ENCODE assay signal across 10 cellular contexts in the genomic region with DNA sequence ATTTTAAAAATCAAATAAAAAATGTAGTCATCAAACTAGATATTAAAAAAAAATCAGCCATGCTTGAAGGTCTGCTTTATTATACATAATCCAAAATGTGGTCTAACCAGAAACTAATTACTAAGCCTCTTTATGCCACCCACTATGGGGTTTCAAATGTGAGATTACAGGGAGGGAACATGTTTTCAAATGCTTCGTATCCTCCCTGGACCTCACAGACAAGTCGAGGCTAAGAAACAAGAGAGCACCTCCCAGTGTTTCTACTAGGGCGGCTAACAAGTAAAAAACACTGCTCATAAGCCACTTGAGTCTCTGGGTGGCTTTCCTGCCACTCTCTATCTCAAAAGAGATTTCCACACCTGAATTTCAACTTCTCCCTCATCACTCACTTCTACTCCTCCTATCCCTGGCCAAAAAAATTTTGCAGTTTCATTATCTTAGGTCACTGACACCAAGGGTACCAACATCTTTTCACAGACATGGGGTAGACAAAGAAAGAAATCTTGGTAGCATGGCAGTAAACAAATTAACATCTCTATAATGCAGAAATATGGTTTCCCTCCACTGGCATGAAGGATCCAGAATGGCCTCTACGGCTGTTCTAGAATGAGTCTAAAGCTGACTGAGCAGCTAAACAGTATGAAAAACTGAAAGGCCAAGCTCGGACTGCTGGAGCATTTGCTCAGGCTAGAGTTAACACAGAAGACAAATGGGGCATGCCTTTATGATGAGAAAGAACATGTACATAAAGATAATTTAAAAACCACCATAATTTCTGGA. TPM values are rescaled to one million over a fixed set of nuclear protein-coding genes. Genes with fewer than 3 reads are reported as not detected.
DNase-seq lines count a peak whose midpoint lies in the region; ATAC-seq, FAIRE-seq and TF ChIP-seq lines count a peak whose summit lies in the region.
"Had no signal": no experiment of that assay in that cellular context is flagged by ENCODE, and none has a peak within 500 bp of the region (broad histone marks: within the 10 kb centered on the region; RNA-seq: fewer than 3 reads in every experiment).

No MANE protein-coding gene starts in this region.

- in situ Hi-C loops in transverse colon (cut with MboI; ENCODE audit: low pct_ligation_motif_present in 1 of 4, low pct_unique_long_range_greater_than_20kb in 1 of 4, low sequenced_read_pairs in 3 of 4) = no loop called here

- DNase-seq in activated naive CD4-positive, alpha-beta T cell treated with anti-CD3 and anti-CD28 coated beads, Interleukin-2, amount 10 ng/mL, durations not matched to agents 7 days and 5 days = no peak
- DNase-seq in chondrocyte (ENCODE audit: low spot score) = no peak
- DNase-seq in transverse colon = no peak
- DNase-seq in RWPE1 (ENCODE audit: low spot score) = no peak
- no peak for DNase-seq in D721Med (ENCODE audit: insufficient read length, low spot score)
- DNase-seq: NCI-H526 treated with DMSO at 0.1 percent for 48 hours had no signal

- H3K27ac ChIP-seq in mesodermal cell (ENCODE audit: low read depth, low read length, severe bottlenecking) = peak overlapping the region; percentile 25
- peak overlapping the region; percentile 63 to 85 (median 80) for H3K27ac ChIP-seq in transverse colon
- H3K27ac ChIP-seq in RWPE1 = no peak overlapping the region
- H3K27ac ChIP-seq: BLaER1 had no signal

- ATAC-seq in GM21447 (IDR thresholded peaks at IDR 0.05; ENCODE audit: unreplicated experiment) = no peak

- H3K4me3 ChIP-seq in mesodermal cell (ENCODE audit: extremely low read depth, insufficient read depth, low read length, poor library complexity, severe bottlenecking) = no peak overlapping the region
- peak overlapping the region in 1 of 4 donors; percentile 5 for H3K4me3 ChIP-seq in transverse colon
- H3K4me3 ChIP-seq: BLaER1 had no signal

- no peak overlapping the region for H3K4me3 Mint-ChIP-seq in activated naive CD4-positive, alpha-beta T cell treated with anti-CD3 and anti-CD28 coated beads, Interleukin-2, amount 50 U/mL, for 24 hours
- no peak overlapping the region for H3K4me3 Mint-ChIP-seq in activated naive CD4-positive, alpha-beta T cell treated with anti-CD3 and anti-CD28 coated beads, Interleukin-2, amount 10 ng/mL, durations not matched to agents 7 days and 5 days
- no peak overlapping the region for H3K4me3 Mint-ChIP-seq in chondrocyte (ENCODE audit: unreplicated experiment)

- H3K36me3 ChIP-seq in mesodermal cell (ENCODE audit: control insufficient read depth, insufficient read depth, low read length) (peaks cover 55% of the 10 kb centered on the region), transverse colon (no peaks in the 10 kb centered on the region)

- CTCF ChIA-PET in activated naive CD4-positive, alpha-beta T cell treated with anti-CD3 and anti-CD28 coated beads, Interleukin-2, amount 10 ng/mL, durations not matched to agents 7 days and 5 days (lab: Charles Lee) = interaction anchor here (1.4 kb wide), 1 partner anchor 14 kb away, joined by 3 read pairs; no protein-coding TSS in a partner anchor
- CTCF ChIA-PET in RWPE1 (lab: Yijun Ruan, JAX) = interaction anchor here (0.7 kb wide), 1 partner anchor 125 kb away, joined by 3 read pairs; no protein-coding TSS in a partner anchor

- H3K4me1 Mint-ChIP-seq in activated naive CD4-positive, alpha-beta T cell treated with anti-CD3 and anti-CD28 coated beads, Interleukin-2, amount 50 U/mL, for 24 hours = peaks cover 42% of the 10 kb centered on the region
- H3K4me1 Mint-ChIP-seq in activated naive CD4-positive, alpha-beta T cell treated with anti-CD3 and anti-CD28 coated beads, Interleukin-2, amount 10 ng/mL, durations not matched to agents 7 days and 5 days = peaks cover 16% of the 10 kb centered on the region
- peaks cover 88% of the 10 kb centered on the region for H3K4me1 Mint-ChIP-seq in chondrocyte (ENCODE audit: low read depth)

- no peak for TF ChIP-seq CTCF in chondrocyte (IDR thresholded peaks at IDR 0.05)
- no peak for TF ChIP-seq CTCF in transverse colon (IDR thresholded peaks at IDR 0.05)
- no peak for TF ChIP-seq CTCF in RWPE1 (conservative IDR thresholded peaks at IDR 0.05; ENCODE audit: low read depth)
- TF ChIP-seq CTCF in D721Med (IDR thresholded peaks at IDR 0.05; ENCODE audit: insufficient read depth, missing control alignments) = no peak

- peak overlapping the region; percentile 20 for H3K27ac Mint-ChIP-seq in activated naive CD4-positive, alpha-beta T cell treated with anti-CD3 and anti-CD28 coated beads, Interleukin-2, amount 50 U/mL, for 24 hours
- no peak overlapping the region for H3K27ac Mint-ChIP-seq in activated naive CD4-positive, alpha-beta T cell treated with anti-CD3 and anti-CD28 coated beads, Interleukin-2, amount 10 ng/mL, durations not matched to agents 7 days and 5 days
- H3K27ac Mint-ChIP-seq in chondrocyte (ENCODE audit: unreplicated experiment) = peak overlapping the region; percentile 62

- no peak for TF ChIP-seq EP300 in transverse colon (IDR thresholded peaks at IDR 0.05; ENCODE audit: low read depth)

- no peaks in the 10 kb centered on the region for H3K9me3 ChIP-seq in mesodermal cell (ENCODE audit: control insufficient read depth, low read length)
- H3K9me3 ChIP-seq in transverse colon = no peaks in the 10 kb centered on the region
- H3K9me3 ChIP-seq: BLaER1 had no signal

- H3K4me1 ChIP-seq in mesodermal cell (ENCODE audit: control insufficient read depth, insufficient read depth, low read length, poor library complexity, severe bottlenecking) (peaks cover 29% of the 10 kb centered on the region), transverse colon (peaks cover 36 to 78% (median 56%) of the 10 kb centered on the region in 4 donors)
- H3K4me1 ChIP-seq: BLaER1 had no signal

- 79 to 89% methylated on average over 3 to 5 of the region's 5 CpGs for WGBS in mesodermal cell (ENCODE audit: insufficient coverage in 2 of 2), 2 experiments
- WGBS in transverse colon (ENCODE audit: low coverage in 1 of 2), 2 donors = 65 to 66% methylated on average over 2 to 5 of the region's 5 CpGs

- no peaks in the 10 kb centered on the region for H3K27me3 ChIP-seq in transverse colon
- H3K27me3 ChIP-seq: BLaER1 had no signal

- H3K9me3 Mint-ChIP-seq in activated naive CD4-positive, alpha-beta T cell treated with anti-CD3 and anti-CD28 coated beads, Interleukin-2, amount 50 U/mL, for 24 hours = no peaks in the 10 kb centered on the region
- H3K9me3 Mint-ChIP-seq in activated naive CD4-positive, alpha-beta T cell treated with anti-CD3 and anti-CD28 coated beads, Interleukin-2, amount 10 ng/mL, durations not matched to agents 7 days and 5 days = no peaks in the 10 kb centered on the region
- H3K9me3 Mint-ChIP-seq in chondrocyte (ENCODE audit: low read depth) = no peaks in the 10 kb centered on the region

- no peaks in the 10 kb centered on the region for H3K27me3 Mint-ChIP-seq in activated naive CD4-positive, alpha-beta T cell treated with anti-CD3 and anti-CD28 coated beads, Interleukin-2, amount 50 U/mL, for 24 hours
- H3K27me3 Mint-ChIP-seq in activated naive CD4-positive, alpha-beta T cell treated with anti-CD3 and anti-CD28 coated beads, Interleukin-2, amount 10 ng/mL, durations not matched to agents 7 days and 5 days = no peaks in the 10 kb centered on the region
- H3K27me3 Mint-ChIP-seq in chondrocyte (ENCODE audit: low read depth) = no peaks in the 10 kb centered on the region

- no peak for TF ChIP-seq POLR2A in transverse colon (IDR thresholded peaks at IDR 0.05)

- intact Hi-C loops in transverse colon (cut with DNase I; ENCODE audit: low total_unique reads) = no loop called here

- no peak for FAIRE-seq in D721Med (lab: Jason Lieb, UNC)

- peaks cover 21% of the 10 kb centered on the region for H3K36me3 Mint-ChIP-seq in activated naive CD4-positive, alpha-beta T cell treated with anti-CD3 and anti-CD28 coated beads, Interleukin-2, amount 50 U/mL, for 24 hours
- H3K36me3 Mint-ChIP-seq in activated naive CD4-positive, alpha-beta T cell treated with anti-CD3 and anti-CD28 coated beads, Interleukin-2, amount 10 ng/mL, durations not matched to agents 7 days and 5 days = peaks cover 50% of the 10 kb centered on the region
- H3K36me3 Mint-ChIP-seq in chondrocyte (ENCODE audit: low read depth) = peaks cover 10% of the 10 kb centered on the region

- POLR2A ChIA-PET in RWPE1 (lab: Yijun Ruan, JAX; ENCODE audit: low non-redundant PET) = interaction anchor here (0.6 kb wide), 1 partner anchor 58 kb away, joined by 3 read pairs; no protein-coding TSS in a partner anchor

RNA-seq across cellular contexts. Expression of gene PITPNB, which starts 50.9 kb away (rescaled TPM):
- total RNA-seq in chondrocyte (77.9 to 95.8 TPM (median 78.7 TPM) in 3 replicates), transverse colon (10 to 100 TPM; 28.0 to 48.2 (median 40.3) TPM)
- polyA plus RNA-seq in mesodermal cell (2013, experiment 1 of 2) = 70.5 TPM
- 76.4 TPM for polyA plus RNA-seq in mesodermal cell (2013, experiment 2 of 2)
